1 cellular context compared by ENCODE assay signal in genomic region chr12:98752726-98753125, GRCh38.
TF ChIP-seq lines count a peak whose summit lies in the region.

No MANE protein-coding gene starts in this region.

TF ChIP-seq in HEK293, 187 proteins besides CTCF, POLR2A, EP300 and RAD21 (continued from another document):
- peak; percentile 17; the same call in 1 of the 2 replicates for TF ChIP-seq HIC1 (tag by site-specific recombination; IDR thresholded peaks at IDR 0.05)
